Comparison of ENCODE assay signal across 17 cellular contexts in the genomic region with DNA sequence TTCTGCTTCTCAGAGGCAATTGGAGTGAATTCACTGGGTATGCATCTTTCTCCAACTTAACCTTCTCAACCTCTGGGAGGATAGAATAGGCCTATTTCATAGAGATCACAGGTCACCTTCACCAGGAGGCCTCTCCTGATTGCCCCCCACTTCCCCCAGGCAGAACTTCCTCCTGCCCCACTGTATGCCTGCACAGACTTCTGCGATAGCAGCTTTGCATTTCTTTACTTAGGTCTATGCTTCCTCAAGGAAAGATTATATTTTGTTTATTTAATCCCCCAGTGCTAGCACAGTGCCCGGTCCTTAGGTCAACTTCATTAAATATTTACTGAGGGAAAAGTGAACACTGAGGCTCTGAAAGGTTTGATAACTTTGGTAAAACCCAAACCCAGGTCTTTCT. TPM values are rescaled to one million over a fixed set of nuclear protein-coding genes. Genes with fewer than 3 reads are reported as not detected.
DNase-seq lines count a peak whose midpoint lies in the region; ATAC-seq and TF ChIP-seq lines count a peak whose summit lies in the region.
"Had no signal": no experiment of that assay in that cellular context is flagged by ENCODE, and none has a peak within 500 bp of the region (broad histone marks: within the 10 kb centered on the region; RNA-seq: fewer than 3 reads in every experiment).

No MANE protein-coding gene starts in this region.

- H3K36me3 ChIP-seq in duodenal mucosa (ENCODE audit: control insufficient read depth in 1 of 2, insufficient read depth in 2 of 2, low read length in 2 of 2) = peaks cover 0 to 13% of the 10 kb centered on the region in 2 donors

- H3K4me1 Mint-ChIP-seq in activated CD4-positive, alpha-beta T cell treated with anti-CD3 and anti-CD28 coated beads, Interleukin-2, amount 10 ng/mL, durations not matched to agents 7 days and 5 days = peaks cover 32% of the 10 kb centered on the region
- H3K4me1 Mint-ChIP-seq in progenitor cell of endocrine pancreas (ENCODE audit: low read depth) = peaks cover 55% of the 10 kb centered on the region

- CTCF ChIA-PET in activated CD4-positive, alpha-beta T cell treated with anti-CD3 and anti-CD28 coated beads, Interleukin-2, amount 10 ng/mL, durations not matched to agents 7 days and 5 days (lab: Charles Lee) = interaction anchor here (0.7 to 1.2 kb wide), 3 partner anchors 11 to 23 kb away, joined by 3 read pairs; no protein-coding TSS in a partner anchor

- H3K4me3 Mint-ChIP-seq in activated CD4-positive, alpha-beta T cell treated with anti-CD3 and anti-CD28 coated beads, Interleukin-2, amount 10 ng/mL, durations not matched to agents 7 days and 5 days = no peak overlapping the region
- no peak overlapping the region for H3K4me3 Mint-ChIP-seq in progenitor cell of endocrine pancreas (ENCODE audit: low read depth)
- H3K4me3 Mint-ChIP-seq: CD14-positive monocyte, H9 had no signal

- no peak overlapping the region for H3K27ac ChIP-seq in duodenal mucosa (ENCODE audit: low read depth, low read length)

- peak overlapping the region; percentile 39 for H3K27ac Mint-ChIP-seq in activated CD4-positive, alpha-beta T cell treated with anti-CD3 and anti-CD28 coated beads, Interleukin-2, amount 10 ng/mL, durations not matched to agents 7 days and 5 days
- H3K27ac Mint-ChIP-seq in progenitor cell of endocrine pancreas = peak overlapping the region; percentile 88

- ATAC-seq in HG03457 (IDR thresholded peaks at IDR 0.05; ENCODE audit: unreplicated experiment) = no peak

- H3K9me3 Mint-ChIP-seq in activated CD4-positive, alpha-beta T cell treated with anti-CD3 and anti-CD28 coated beads, Interleukin-2, amount 10 ng/mL, durations not matched to agents 7 days and 5 days = no peaks in the 10 kb centered on the region
- H3K9me3 Mint-ChIP-seq in progenitor cell of endocrine pancreas (ENCODE audit: low read depth) = no peaks in the 10 kb centered on the region
- H3K9me3 Mint-ChIP-seq: H9 had no signal

- POLR2A ChIA-PET in activated CD4-positive, alpha-beta T cell treated with anti-CD3 and anti-CD28 coated beads, Interleukin-2, amount 10 ng/mL, durations not matched to agents 7 days and 5 days (lab: Charles Lee) = no interaction called here

- DNase-seq in activated CD4-positive, alpha-beta T cell treated with anti-CD3 and anti-CD28 coated beads, Interleukin-2, amount 10 ng/mL, durations not matched to agents 7 days and 5 days = no peak
- no peak for DNase-seq in activated CD4-positive, alpha-beta T cell treated with anti-CD3 and anti-CD28 coated beads, Interleukin-2, amount 50 U/mL, for 48 hours
- DNase-seq in progenitor cell of endocrine pancreas (ENCODE audit: low spot score, unreplicated experiment) (no peak), cerebellum (ENCODE audit: low spot score) (no peak), NOMO-1 treated with dmso at 0.1 percent for 144 hours (lab: John Stamatoyannopoulos, UW; ENCODE audit: unreplicated experiment) (no peak)
- DNase-seq in central memory CD4-positive, alpha-beta T cell = no peak
- DNase-seq: COR-L47, DMS53, H9, Karpas-422, NCI-H1105 treated with DMSO at 0.1 percent for 48 hours, NCI-H187, NCI-H446, NCI-H774 had no signal

- H3K36me3 Mint-ChIP-seq in activated CD4-positive, alpha-beta T cell treated with anti-CD3 and anti-CD28 coated beads, Interleukin-2, amount 10 ng/mL, durations not matched to agents 7 days and 5 days (ENCODE audit: low read depth) = no peaks in the 10 kb centered on the region
- peaks cover 10% of the 10 kb centered on the region for H3K36me3 Mint-ChIP-seq in progenitor cell of endocrine pancreas (ENCODE audit: insufficient read depth)
- H3K36me3 Mint-ChIP-seq: CD14-positive monocyte had no signal

- peaks cover 77 to 82% of the 10 kb centered on the region in 2 donors for H3K4me1 ChIP-seq in duodenal mucosa (ENCODE audit: control insufficient read depth in 1 of 2, insufficient read depth in 2 of 2, low read length in 2 of 2)

- H3K27me3 Mint-ChIP-seq in activated CD4-positive, alpha-beta T cell treated with anti-CD3 and anti-CD28 coated beads, Interleukin-2, amount 10 ng/mL, durations not matched to agents 7 days and 5 days = no peaks in the 10 kb centered on the region
- no peaks in the 10 kb centered on the region for H3K27me3 Mint-ChIP-seq in progenitor cell of endocrine pancreas

- TF ChIP-seq CTCF in progenitor cell of endocrine pancreas (IDR thresholded peaks at IDR 0.05; ENCODE audit: unreplicated experiment) = no peak

- no peaks in the 10 kb centered on the region for H3K9me3 ChIP-seq in duodenal mucosa (ENCODE audit: control insufficient read depth in 1 of 2, low read length in 2 of 2)

- H3K9ac ChIP-seq in duodenal mucosa (ENCODE audit: low read depth in 1 of 2, low read length in 2 of 2) = peak overlapping the region; percentile 16 to 49

- no peaks in the 10 kb centered on the region for H3K27me3 ChIP-seq in duodenal mucosa (ENCODE audit: control insufficient read depth in 1 of 2, insufficient read depth in 2 of 2, low read length in 2 of 2)

- peak overlapping the region in 1 of 2 donors; percentile 31 for H3K4me3 ChIP-seq in duodenal mucosa (ENCODE audit: low read depth in 1 of 2, low read length in 2 of 2)

RNA-seq across cellular contexts. Expression of a gene that starts 19.9 kb away (rescaled TPM):
- 100 to 1,000 TPM in 1 of 2 experiments, 10 to 100 TPM in 1; 82.2 to 101 TPM for total RNA-seq in activated CD4-positive, alpha-beta T cell treated with anti-CD3 and anti-CD28 coated beads, Interleukin-2, amount 10 ng/mL, durations not matched to agents 7 days and 5 days
- total RNA-seq in progenitor cell of endocrine pancreas (75.7 and 77.1 TPM in 2 replicates), cerebellum (33.6 TPM)
